Comparison of ENCODE assay signal across 12 cellular contexts in genomic region chr6:113018351-113019151, GRCh38.
DNase-seq lines count a peak whose midpoint lies in the region; ATAC-seq, FAIRE-seq and TF ChIP-seq lines count a peak whose summit lies in the region.
"Had no signal": no experiment of that assay in that cellular context is flagged by ENCODE, and none has a peak within 500 bp of the region (broad histone marks: within the 10 kb centered on the region; RNA-seq: fewer than 3 reads in every experiment).

No MANE protein-coding gene starts in this region.

- TF ChIP-seq EP300 in HepG2 (IDR thresholded peaks at IDR 0.05; ENCODE audit: low read depth in 2 of 2, low read length in 2 of 2) (no peak), HepG2 (CRISPR knock-in tag; IDR thresholded peaks at IDR 0.05; ENCODE audit: borderline replicate concordance) (no peak)

- TF ChIP-seq RAD21 in liver (IDR thresholded peaks at IDR 0.05), result peak; percentile 11 to 14
- no peak for TF ChIP-seq RAD21 in HepG2 (CRISPR knock-in tag; IDR thresholded peaks at IDR 0.05)

- no peaks in the 10 kb centered on the region for H3F3A ChIP-seq in neural progenitor cell (ENCODE audit: low read depth)

- CTCF ChIA-PET in HepG2 (lab: Yijun Ruan, JAX; ENCODE audit: low intra/inter-chr PET ratio, low total read pairs), result no interaction called here
- CTCF ChIA-PET in WTC11 (lab: Charles Lee), result no interaction called here

- no peak overlapping the region for H3K4me2 ChIP-seq in HepG2 (ENCODE audit: low read depth, low read length)
- H3K4me2 ChIP-seq in neural progenitor cell, result no peak overlapping the region

- TF ChIP-seq POLR2A in HepG2 (IDR thresholded peaks at IDR 0.05; ENCODE audit: insufficient read depth in 1 of 2, low read depth in 2 of 2, low read length in 2 of 2) (no peak), Peyer's patch (IDR thresholded peaks at IDR 0.05) (no peak)

- no peaks in the 10 kb centered on the region for H3K36me3 Mint-ChIP-seq in neural progenitor cell
- no peaks in the 10 kb centered on the region for H3K36me3 Mint-ChIP-seq in WTC11

- no TSS peak for BruUV-seq in HepG2 (replicated peaks; lab: Mats Ljungman, UMichigan)

- no peak overlapping the region for H3K27ac Mint-ChIP-seq in neural progenitor cell
- H3K27ac Mint-ChIP-seq in WTC11, result no peak overlapping the region

- H3K27me3 ChIP-seq in liver (ENCODE audit: control insufficient read depth in 4 of 4, insufficient read depth in 4 of 4, low read length in 3 of 4) (no peaks in the 10 kb centered on the region), HepG2 (ENCODE audit: control insufficient read depth in 1 of 2, insufficient read depth in 2 of 2, low read length in 2 of 2) (no peaks in the 10 kb centered on the region), neural progenitor cell (no peaks in the 10 kb centered on the region), Peyer's patch (no peaks in the 10 kb centered on the region)
- H3K27me3 ChIP-seq: tibial nerve had no signal

- H3K9ac ChIP-seq in liver (ENCODE audit: low read depth in 1 of 2, low read length in 2 of 2) (no peak overlapping the region), HepG2 (ENCODE audit: insufficient read depth, low read depth, low read length) (no peak overlapping the region), neural progenitor cell (no peak overlapping the region)

- WGBS in liver, result 60% methylated on average over 5 of the region's 5 CpGs
- WGBS in HepG2 (ENCODE audit: low lambda C conversion rate), result 8% methylated on average over 5 of the region's 5 CpGs

- H3K79me2 ChIP-seq in HepG2 (ENCODE audit: insufficient read depth, low read length) (no peaks in the 10 kb centered on the region), neural progenitor cell (ENCODE audit: low read depth) (no peaks in the 10 kb centered on the region)

- no peak for FAIRE-seq in HepG2 (lab: Jason Lieb, UNC)
- FAIRE-seq: A204.1 had no signal

- H3K4me3 Mint-ChIP-seq in neural progenitor cell, result no peak overlapping the region
- H3K4me3 Mint-ChIP-seq in WTC11, result no peak overlapping the region
- H3K4me3 Mint-ChIP-seq: neural crest cell had no signal

- H3K9me3 Mint-ChIP-seq in neural progenitor cell (no peaks in the 10 kb centered on the region), WTC11 (no peaks in the 10 kb centered on the region)

- H4K20me1 ChIP-seq in HepG2 (ENCODE audit: insufficient read depth, low read length) (no peaks in the 10 kb centered on the region), neural progenitor cell (ENCODE audit: low read depth) (no peaks in the 10 kb centered on the region)

- DNase-seq in HepG2 (ENCODE audit: low spot score) (no peak), fibroblast of mammary gland (ENCODE audit: low read depth) (peak; percentile 93), neural progenitor cell (ENCODE audit: low spot score) (no peak), Peyer's patch (no peak), WTC11 (ENCODE audit: low spot score) (no peak)
- no peak for DNase-seq in activated CD4-positive, alpha-beta T cell treated with anti-CD3 and anti-CD28 coated beads for 48 hours
- DNase-seq: NCI-H510A had no signal

- in situ Hi-C loops in HepG2 (cut with HindIII; ENCODE audit: extremely low pct_ligation_motif_present, low pct_unique_long_range_greater_than_20kb), result no loop called here

- no peaks in the 10 kb centered on the region for H3K4me1 ChIP-seq in liver (ENCODE audit: control insufficient read depth in 4 of 4, insufficient read depth in 4 of 4, low read length in 3 of 4)
- H3K4me1 ChIP-seq in HepG2 (ENCODE audit: insufficient read depth, low read length), result no peaks in the 10 kb centered on the region
- H3K4me1 ChIP-seq in neural progenitor cell, result no peaks in the 10 kb centered on the region
- H3K4me1 ChIP-seq in Peyer's patch, result peaks cover 0 to 9% (median 0%) of the 10 kb centered on the region in 4 donors

- H3K27ac ChIP-seq in liver (ENCODE audit: low read depth in 1 of 2, low read length in 2 of 2) (peak overlapping the region in 1 of 2 donors; percentile 18), HepG2 (ENCODE audit: extremely low read length, insufficient read depth, low read length) (no peak overlapping the region), neural progenitor cell (no peak overlapping the region), Peyer's patch (no peak overlapping the region)

- ATAC-seq in HepG2 (no peak), WTC11 (no peak), GM21576 (IDR thresholded peaks at IDR 0.05; ENCODE audit: unreplicated experiment) (no peak)

- POLR2A ChIA-PET in HepG2 (lab: Yijun Ruan, JAX), result no interaction called here
- POLR2A ChIA-PET in WTC11 (lab: Charles Lee), result no interaction called here

- H3K27me3 Mint-ChIP-seq in neural progenitor cell (ENCODE audit: insufficient read depth, low read depth), result no peaks in the 10 kb centered on the region
- no peaks in the 10 kb centered on the region for H3K27me3 Mint-ChIP-seq in WTC11 (ENCODE audit: low read depth)

- H3K36me3 ChIP-seq in liver (ENCODE audit: control insufficient read depth in 4 of 4, insufficient read depth in 3 of 4, low read depth in 1 of 4, low read length in 3 of 4), result no peaks in the 10 kb centered on the region
- no peaks in the 10 kb centered on the region for H3K36me3 ChIP-seq in HepG2 (replicated peaks in 1 of 2; ENCODE audit: control insufficient read depth in 1 of 2, insufficient read depth in 2 of 2, low read length in 2 of 2)
- H3K36me3 ChIP-seq in neural progenitor cell, result no peaks in the 10 kb centered on the region
- no peaks in the 10 kb centered on the region for H3K36me3 ChIP-seq in Peyer's patch
- H3K36me3 ChIP-seq: tibial nerve had no signal

- TF ChIP-seq CTCF in liver (IDR thresholded peaks at IDR 0.05; ENCODE audit: low read depth, low read length, missing input control) (no peak), HepG2 (CRISPR knock-in tag; IDR thresholded peaks at IDR 0.05) (no peak), fibroblast of mammary gland (conservative IDR thresholded peaks at IDR 0.05; ENCODE audit: control insufficient read depth, insufficient read depth, low read depth, low read length) (no peak), neural progenitor cell (IDR thresholded peaks at IDR 0.05) (no peak), Peyer's patch (IDR thresholded peaks at IDR 0.05) (no peak), WTC11 (IDR thresholded peaks at IDR 0.05) (no peak)

- H3K4me3 ChIP-seq in liver (ENCODE audit: low read depth in 1 of 3, low read length in 3 of 3), result no peak overlapping the region
- no peak overlapping the region for H3K4me3 ChIP-seq in HepG2 (replicated peaks in 1 of 3; ENCODE audit: insufficient read depth in 1 of 3, low read depth in 2 of 3, low read length in 3 of 3)
- H3K4me3 ChIP-seq in fibroblast of mammary gland (ENCODE audit: control insufficient read depth, low read depth, low read length), result no peak overlapping the region
- H3K4me3 ChIP-seq in neural progenitor cell, result no peak overlapping the region
- no peak overlapping the region for H3K4me3 ChIP-seq in Peyer's patch
- H3K4me3 ChIP-seq: tibial nerve had no signal

- H2AFZ ChIP-seq in HepG2 (ENCODE audit: low read length), result no peak overlapping the region
- H2AFZ ChIP-seq in neural progenitor cell (replicated peaks), result peak overlapping the region; percentile 34

- H3K4me1 Mint-ChIP-seq in neural progenitor cell (peaks cover 16% of the 10 kb centered on the region), WTC11 (no peaks in the 10 kb centered on the region; the same call in 1 of the 2 replicates)

- intact Hi-C loops in HepG2 (cut with micrococcal nuclease; ENCODE audit: unreplicated experiment), result no loop called here

- no peaks in the 10 kb centered on the region for H3K9me3 ChIP-seq in liver (ENCODE audit: control insufficient read depth in 4 of 4, low read length in 3 of 4)
- no peaks in the 10 kb centered on the region for H3K9me3 ChIP-seq in HepG2 (ENCODE audit: low read length)
- H3K9me3 ChIP-seq in neural progenitor cell (ENCODE audit: low read depth), result no peaks in the 10 kb centered on the region
- H3K9me3 ChIP-seq in Peyer's patch, result no peaks in the 10 kb centered on the region
- H3K9me3 ChIP-seq: tibial nerve had no signal

TF ChIP-seq in liver, 16 proteins besides CTCF, POLR2A, EP300 and RAD21 (continues in another document):
- TF ChIP-seq YY1 (IDR thresholded peaks at IDR 0.05), result no peak
- TF ChIP-seq SP1 (IDR thresholded peaks at IDR 0.05), result peak; percentile 8
- no peak for TF ChIP-seq GABPA (IDR thresholded peaks at IDR 0.05 in 1 of 2, conservative IDR thresholded peaks at IDR 0.05 in 1 of 2)
- TF ChIP-seq, protein P1, sequence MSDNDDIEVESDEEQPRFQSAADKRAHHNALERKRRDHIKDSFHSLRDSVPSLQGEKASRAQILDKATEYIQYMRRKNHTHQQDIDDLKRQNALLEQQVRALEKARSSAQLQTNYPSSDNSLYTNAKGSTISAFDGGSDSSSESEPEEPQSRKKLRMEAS (IDR thresholded peaks at IDR 0.05), result no peak
- TF ChIP-seq NR2F2 (IDR thresholded peaks at IDR 0.05), result peak; percentile 86
- no peak for TF ChIP-seq HNF4G (IDR thresholded peaks at IDR 0.05)

TF ChIP-seq in HepG2, 621 proteins besides CTCF, POLR2A, EP300 and RAD21 (continues in another document):
- TF ChIP-seq, protein P2, sequence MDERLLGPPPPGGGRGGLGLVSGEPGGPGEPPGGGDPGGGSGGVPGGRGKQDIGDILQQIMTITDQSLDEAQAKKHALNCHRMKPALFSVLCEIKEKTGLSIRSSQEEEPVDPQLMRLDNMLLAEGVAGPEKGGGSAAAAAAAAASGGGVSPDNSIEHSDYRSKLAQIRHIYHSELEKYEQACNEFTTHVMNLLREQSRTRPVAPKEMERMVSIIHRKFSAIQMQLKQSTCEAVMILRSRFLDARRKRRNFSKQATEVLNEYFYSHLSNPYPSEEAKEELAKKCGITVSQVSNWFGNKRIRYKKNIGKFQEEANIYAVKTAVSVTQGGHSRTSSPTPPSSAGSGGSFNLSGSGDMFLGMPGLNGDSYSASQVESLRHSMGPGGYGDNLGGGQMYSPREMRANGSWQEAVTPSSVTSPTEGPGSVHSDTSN (CRISPR knock-in tag; IDR thresholded peaks at IDR 0.05), result no peak
- no peak for TF ChIP-seq ZNF263 (CRISPR knock-in tag; IDR thresholded peaks at IDR 0.05)
- TF ChIP-seq HNRNPL (IDR thresholded peaks at IDR 0.05; ENCODE audit: low read depth, low read length), result no peak

TF ChIP-seq in WTC11, 78 proteins besides CTCF, POLR2A, EP300 and RAD21 (continues in another document):
- no peak for TF ChIP-seq ZNF416 (CRISPR knock-in tag; IDR thresholded peaks at IDR 0.05)
